Comparison of ENCODE assay signal across 8 cellular contexts in genomic region chr12:53320352-53321195, GRCh38. TPM values are rescaled to one million over a fixed set of nuclear protein-coding genes. Genes with fewer than 3 reads are reported as not detected.
A peak's percentile ranks its signal among the peaks of the same experiment; 100 is the strongest.
DNase-seq lines count a peak whose midpoint lies in the region; ATAC-seq, FAIRE-seq and TF ChIP-seq lines count a peak whose summit lies in the region.

No MANE protein-coding gene starts in this region.

- H2BK5ac ChIP-seq in H1 (ENCODE audit: low read depth, low read length): no peak overlapping the region

- H3K14ac ChIP-seq in H1 (ENCODE audit: insufficient read length): no peak overlapping the region

- no peak for TF ChIP-seq RAD21 in H1 (IDR thresholded peaks at IDR 0.05 in 1 of 2, conservative IDR thresholded peaks at IDR 0.05 in 1 of 2; ENCODE audit: low read depth in 2 of 2, low read length in 2 of 2)
- no peak for TF ChIP-seq RAD21 in neural cell (conservative IDR thresholded peaks at IDR 0.05)

- H3F3A ChIP-seq in neural cell (ENCODE audit: insufficient read depth, low read length, poor library complexity, severe bottlenecking): no peaks in the 10 kb centered on the region

- FAIRE-seq in H1 (lab: Jason Lieb, UNC): no peak

- 62% methylated on average over 10 of the region's 10 CpGs; no CpG with 5 or more reads in 1 of the 2 experiments for WGBS in H1 (ENCODE audit: extremely low coverage in 1 of 2, insufficient coverage in 1 of 2, insufficient read length in 1 of 2, insufficient replicate concordance in 2 of 2, low coverage in 1 of 2, low lambda C conversion rate in 2 of 2, missing lambda C conversion rate in 1 of 2), 2 experiments

- H4K5ac ChIP-seq in H1 (ENCODE audit: insufficient read length, low read depth, low read length): no peak overlapping the region

- H3K23me2 ChIP-seq in H1 (ENCODE audit: low read depth, low read length): peaks cover 2% of the 10 kb centered on the region; the same call in 1 of the 2 replicates

- no peak overlapping the region for H2BK12ac ChIP-seq in H1 (ENCODE audit: low read depth, low read length)

- H4K91ac ChIP-seq in H1 (replicated peaks; ENCODE audit: insufficient read length, low read length): no peak overlapping the region

- ATAC-seq in GM18505 (IDR thresholded peaks at IDR 0.05; ENCODE audit: unreplicated experiment) (no peak), HG03342 (IDR thresholded peaks at IDR 0.05; ENCODE audit: unreplicated experiment) (no peak), HG03159 (IDR thresholded peaks at IDR 0.05; ENCODE audit: unreplicated experiment) (no peak)

- H3K4me2 ChIP-seq in BLaER1: peak overlapping the region; percentile 94
- H3K4me2 ChIP-seq in H1 (ENCODE audit: insufficient read depth in 1 of 2, low read depth in 2 of 2, low read length in 2 of 2): peak overlapping the region; percentile 62 to 87
- peak overlapping the region; percentile 65 for H3K4me2 ChIP-seq in neural cell (ENCODE audit: low read length)

- H2BK15ac ChIP-seq in H1 (ENCODE audit: low read length): no peak overlapping the region

- CTCF ChIA-PET in H1 (lab: Charles Lee; ENCODE audit: partially characterized antibody): interaction anchor here (0.6 to 21.2 kb wide), 49 partner anchors 10 to 356 kb away, joined by 3 to 381 read pairs (median 5); partner anchors contain the start of genes ATP5MC2, ESPL1, MYG1 and NPFF

- H2AK5ac ChIP-seq in H1 (ENCODE audit: low read depth, low read length): no peak overlapping the region

- H3K79me2 ChIP-seq in H1 (ENCODE audit: control insufficient read depth in 1 of 2, insufficient read depth in 2 of 2, low read length in 2 of 2): no peaks in the 10 kb centered on the region
- no peaks in the 10 kb centered on the region for H3K79me2 ChIP-seq in neural cell (replicated peaks; ENCODE audit: insufficient read depth, low read length)

- H3K4me1 ChIP-seq in BLaER1 (peaks cover 37% of the 10 kb centered on the region), NT2/D1 (ENCODE audit: insufficient read depth, insufficient read length) (peaks cover 5% of the 10 kb centered on the region), H1 (replicated peaks in 1 of 4; ENCODE audit: control insufficient read depth in 3 of 4, insufficient read depth in 4 of 4, low read length in 3 of 4) (peaks cover 0 to 10% (median 6%) of the 10 kb centered on the region in 4 experiments; a peak in 5 of 7 replicates)

- H3K27me3 ChIP-seq in BLaER1: peaks cover 1% of the 10 kb centered on the region; the same call in 1 of the 2 replicates
- H3K27me3 ChIP-seq in NT2/D1 (ENCODE audit: insufficient read depth, insufficient read length): peaks cover under 1% of the 10 kb centered on the region
- peaks cover 0 to 24% (median 17%) of the 10 kb centered on the region in 4 experiments; a peak in 6 of 7 replicates for H3K27me3 ChIP-seq in H1 (replicated peaks in 1 of 4; ENCODE audit: control insufficient read depth in 3 of 4, extremely low read depth in 1 of 4, insufficient read depth in 3 of 4, low read length in 3 of 4)
- H3K27me3 ChIP-seq in neural cell (ENCODE audit: insufficient read depth, low read depth, low read length): peaks cover 15% of the 10 kb centered on the region

- H2BK20ac ChIP-seq in H1 (ENCODE audit: low read length): no peak overlapping the region

- DNase-seq in NT2/D1 (ENCODE audit: low read depth, low spot score): no peak
- no peak for DNase-seq in H1 (ENCODE audit: low read depth in 1 of 2, low spot score in 2 of 2)
- DNase-seq in NCI-H187 treated with DMSO at 0.1 percent for 48 hours (lab: John Stamatoyannopoulos, UW): no peak

- H4K20me1 ChIP-seq in BLaER1: no peaks in the 10 kb centered on the region; the same call in 1 of the 2 replicates
- peaks cover 0 to 2% of the 10 kb centered on the region in 2 experiments for H4K20me1 ChIP-seq in H1 (replicated peaks in 1 of 2; ENCODE audit: control insufficient read depth in 1 of 2, insufficient read depth in 2 of 2, low read length in 2 of 2)
- H4K20me1 ChIP-seq in neural cell (ENCODE audit: insufficient read depth): no peaks in the 10 kb centered on the region

- TF ChIP-seq CTCF in H1 (IDR thresholded peaks at IDR 0.05; ENCODE audit: control extremely low read depth in 1 of 3, insufficient read depth in 1 of 3, low read depth in 1 of 3, low read length in 3 of 3): no peak
- TF ChIP-seq CTCF in neural cell (IDR thresholded peaks at IDR 0.05; ENCODE audit: poor library complexity, severe bottlenecking): no peak

- H3K36me3 ChIP-seq in BLaER1 (peaks cover 44% of the 10 kb centered on the region), NT2/D1 (ENCODE audit: insufficient read depth, insufficient read length, low read length) (peaks cover 35% of the 10 kb centered on the region), H1 (ENCODE audit: control insufficient read depth in 2 of 4, insufficient read depth in 4 of 4, low read length in 3 of 4) (peaks cover 0 to 21% (median 9%) of the 10 kb centered on the region in 4 experiments; a peak in 5 of 8 replicates), neural cell (ENCODE audit: insufficient read depth, low read length) (no peaks in the 10 kb centered on the region)

- H3K56ac ChIP-seq in H1 (replicated peaks; ENCODE audit: insufficient read length, low read depth, low read length): peak overlapping the region; percentile 24

- no peaks in the 10 kb centered on the region for H3K9me2 ChIP-seq in neural cell (ENCODE audit: insufficient read depth, low read length)

- H2BK120ac ChIP-seq in H1 (replicated peaks; ENCODE audit: low read depth, low read length): no peak overlapping the region

- H3K4ac ChIP-seq in H1 (replicated peaks; ENCODE audit: insufficient read length, low read depth, low read length): no peak overlapping the region

- peak overlapping the region; percentile 88 for H3K27ac ChIP-seq in BLaER1
- H3K27ac ChIP-seq in H1 (ENCODE audit: low read depth, low read length): no peak overlapping the region; the same call in 1 of the 2 replicates
- H3K27ac ChIP-seq in neural cell (ENCODE audit: low read length): peak overlapping the region; percentile 93

- H3K9me3 ChIP-seq in BLaER1: no peaks in the 10 kb centered on the region
- H3K9me3 ChIP-seq in NT2/D1 (ENCODE audit: insufficient read depth, low read length): no peaks in the 10 kb centered on the region
- H3K9me3 ChIP-seq in H1 (ENCODE audit: insufficient read depth in 2 of 2, low read depth in 1 of 2, low read length in 1 of 2): no peaks in the 10 kb centered on the region
- H3K9me3 ChIP-seq in neural cell (ENCODE audit: low read length): no peaks in the 10 kb centered on the region

- POLR2A ChIA-PET in H1 (lab: Charles Lee; ENCODE audit: partially characterized antibody): interaction anchor here (0.6 to 8.0 kb wide), 44 partner anchors 8 to 260 kb away, joined by 3 to 51 read pairs (median 4); partner anchors contain the start of genes ESPL1, MAP3K12, MYG1 and PFDN5

- no peak for TF ChIP-seq POLR2A in H1 (IDR thresholded peaks at IDR 0.05; ENCODE audit: control extremely low read depth in 1 of 2, low read depth in 2 of 2, low read length in 2 of 2)
- no peak for TF ChIP-seq POLR2A in GM18505 (IDR thresholded peaks at IDR 0.05; ENCODE audit: borderline replicate concordance, extremely low read depth, insufficient read depth, insufficient read length)

- peak overlapping the region; percentile 76 for H3K4me3 ChIP-seq in BLaER1
- peak overlapping the region; percentile 82 for H3K4me3 ChIP-seq in NT2/D1 (ENCODE audit: insufficient read length, low read depth)
- peak overlapping the region; percentile 71 to 97 (median 94) for H3K4me3 ChIP-seq in H1 (ENCODE audit: extremely low read depth in 1 of 4, insufficient read depth in 2 of 4, low read depth in 3 of 4, low read length in 4 of 4)
- peak overlapping the region; percentile 98 for H3K4me3 ChIP-seq in neural cell (ENCODE audit: low read length)

- H3K18ac ChIP-seq in H1 (ENCODE audit: extremely low read depth, low read length): no peak overlapping the region

- H3K79me1 ChIP-seq in H1 (ENCODE audit: low read depth, low read length): no peaks in the 10 kb centered on the region

- no peak overlapping the region for H3K23ac ChIP-seq in H1 (ENCODE audit: insufficient read length)

- no peak overlapping the region for H4K8ac ChIP-seq in H1 (ENCODE audit: extremely low read depth, insufficient read depth, low read length)

- H3K9ac ChIP-seq in BLaER1 (peak overlapping the region; percentile 86), NT2/D1 (ENCODE audit: insufficient read length, low read depth) (peak overlapping the region; percentile 95), H1 (replicated peaks in 1 of 4; ENCODE audit: extremely low read depth in 1 of 4, low read depth in 3 of 4, low read length in 3 of 4) (peak overlapping the region in 1 of 4 experiments; percentile 34; a peak in 3 of 7 replicates), neural cell (ENCODE audit: low read length) (peak overlapping the region; percentile 83)

- H2AFZ ChIP-seq in H1 (ENCODE audit: low read length): no peak overlapping the region
- peak overlapping the region; percentile 95 for H2AFZ ChIP-seq in neural cell (ENCODE audit: low read depth, low read length)

- TF ChIP-seq EP300 in H1 (IDR thresholded peaks at IDR 0.05; ENCODE audit: borderline replicate concordance in 1 of 2, low read depth in 2 of 2, low read length in 2 of 2) (no peak), neural cell (conservative IDR thresholded peaks at IDR 0.05; ENCODE audit: poor library complexity, severe bottlenecking) (no peak)

RNA-seq across cellular contexts. Expression of gene AAAS, which starts 0.8 kb away (rescaled TPM):
- 66.1 and 68.2 TPM in 2 replicates for total RNA-seq in H1 (2021; fragmentation: NEBNext Ultra II Directional; extraction: Animal tissue kit (Norgen Biotek cat#: 25700))
- polyA plus RNA-seq in H1 (2011; rRNA removed): 97.6 and 126 TPM in 2 replicates
- polyA plus RNA-seq in H1 (2011; cell fraction: cytosol; rRNA removed): 90.7 TPM
- polyA plus RNA-seq in H1 (2011; cell fraction: nucleus; rRNA removed): 257 TPM
- polyA plus RNA-seq in H1 (2012, experiment 1 of 2): 73.7 to 86.9 TPM (median 80.7 TPM) in 4 replicates
- 105 TPM for polyA plus RNA-seq in H1 (2012, experiment 2 of 2)
- 49.6 TPM for polyA plus RNA-seq in H1 (2013, experiment 1 of 2)
- 48.5 TPM for polyA plus RNA-seq in H1 (2013, experiment 2 of 2)
- polyA minus RNA-seq in H1 (2011; rRNA and poly(A)+ RNA removed): 89.5 and 96.8 TPM in 2 replicates
- 52.4 TPM for polyA minus RNA-seq in H1 (2011; cell fraction: cytosol; rRNA and poly(A)+ RNA removed)
- 69.1 TPM for polyA minus RNA-seq in H1 (2011; cell fraction: nucleus; rRNA and poly(A)+ RNA removed)
- polyA plus RNA-seq in neural cell: 138 and 153 TPM in 2 replicates
- 44.5 and 53.6 TPM in 2 replicates for polyA minus RNA-seq in neural cell

RNA-seq across cellular contexts. Expression of gene SP7, which starts 15.6 kb away (rescaled TPM):
- total RNA-seq in H1 (2021; fragmentation: NEBNext Ultra II Directional; extraction: Animal tissue kit (Norgen Biotek cat#: 25700)): 0.13 TPM in 1 of 2 replicates, not detected in the other
- polyA plus RNA-seq in H1 (2011; rRNA removed) (0.12 and 0.27 TPM in 2 replicates), neural cell (not detected in 2 replicates)
- polyA plus RNA-seq in H1 (2011; cell fraction: cytosol; rRNA removed): 0.09 TPM
- polyA plus RNA-seq in H1 (2011; cell fraction: nucleus; rRNA removed): 0.26 TPM
- polyA plus RNA-seq in H1 (2012, experiment 1 of 2): 0.09 to 0.19 TPM in 2 of 4 replicates, not detected in the others
- 0.05 TPM for polyA plus RNA-seq in H1 (2012, experiment 2 of 2)
- 0.06 TPM for polyA plus RNA-seq in H1 (2013, experiment 1 of 2)
- 0.07 TPM for polyA plus RNA-seq in H1 (2013, experiment 2 of 2)
- 0.07 TPM in 1 of 2 replicates, not detected in the other for polyA minus RNA-seq in H1 (2011; rRNA and poly(A)+ RNA removed)
- not detected for polyA minus RNA-seq in H1 (2011; cell fraction: cytosol; rRNA and poly(A)+ RNA removed)
- polyA minus RNA-seq in H1 (2011; cell fraction: nucleus; rRNA and poly(A)+ RNA removed): not detected
- not detected in 2 replicates for polyA minus RNA-seq in neural cell

RNA-seq across cellular contexts. Expression of gene MYG1, which starts 21.1 kb away (rescaled TPM):
- total RNA-seq in H1 (2021; fragmentation: NEBNext Ultra II Directional; extraction: Animal tissue kit (Norgen Biotek cat#: 25700)): 77.1 and 83.3 TPM in 2 replicates
- 104 and 117 TPM in 2 replicates for polyA plus RNA-seq in H1 (2011; rRNA removed)
- polyA plus RNA-seq in H1 (2011; cell fraction: cytosol; rRNA removed): 111 TPM
- 81.8 TPM for polyA plus RNA-seq in H1 (2011; cell fraction: nucleus; rRNA removed)
- 59.1 to 112 TPM (median 97.9 TPM) in 4 replicates for polyA plus RNA-seq in H1 (2012, experiment 1 of 2)
- 132 TPM for polyA plus RNA-seq in H1 (2012, experiment 2 of 2)
- 80.4 TPM for polyA plus RNA-seq in H1 (2013, experiment 1 of 2)
- polyA plus RNA-seq in H1 (2013, experiment 2 of 2): 83.6 TPM
- 52.0 and 52.2 TPM in 2 replicates for polyA minus RNA-seq in H1 (2011; rRNA and poly(A)+ RNA removed)
- polyA minus RNA-seq in H1 (2011; cell fraction: cytosol; rRNA and poly(A)+ RNA removed): 47.0 TPM
- 26.4 TPM for polyA minus RNA-seq in H1 (2011; cell fraction: nucleus; rRNA and poly(A)+ RNA removed)
- polyA plus RNA-seq in neural cell: 70.5 and 84.1 TPM in 2 replicates
- polyA minus RNA-seq in neural cell: 30.1 and 30.2 TPM in 2 replicates

RNA-seq across cellular contexts. Expression of gene PFDN5, which starts 25.2 kb away (rescaled TPM):
- total RNA-seq in H1 (2021; fragmentation: NEBNext Ultra II Directional; extraction: Animal tissue kit (Norgen Biotek cat#: 25700)): 265 and 290 TPM in 2 replicates
- polyA plus RNA-seq in H1 (2011; rRNA removed) (339 and 630 TPM in 2 replicates), neural cell (1,371 and 1,383 TPM in 2 replicates)
- 592 TPM for polyA plus RNA-seq in H1 (2011; cell fraction: cytosol; rRNA removed)
- polyA plus RNA-seq in H1 (2011; cell fraction: nucleus; rRNA removed): 261 TPM
- 512 to 579 TPM (median 537 TPM) in 4 replicates for polyA plus RNA-seq in H1 (2012, experiment 1 of 2)
- polyA plus RNA-seq in H1 (2012, experiment 2 of 2): 520 TPM
- 287 TPM for polyA plus RNA-seq in H1 (2013, experiment 1 of 2)
- polyA plus RNA-seq in H1 (2013, experiment 2 of 2): 287 TPM
- polyA minus RNA-seq in H1 (2011; rRNA and poly(A)+ RNA removed): 146 and 213 TPM in 2 replicates
- polyA minus RNA-seq in H1 (2011; cell fraction: cytosol; rRNA and poly(A)+ RNA removed): 69.1 TPM
- polyA minus RNA-seq in H1 (2011; cell fraction: nucleus; rRNA and poly(A)+ RNA removed): 150 TPM
- polyA minus RNA-seq in neural cell: 174 and 217 TPM in 2 replicates

RNA-seq across cellular contexts. Expression of gene ESPL1, which starts 52.5 kb away (rescaled TPM):
- 47.0 and 52.7 TPM in 2 replicates for total RNA-seq in H1 (2021; fragmentation: NEBNext Ultra II Directional; extraction: Animal tissue kit (Norgen Biotek cat#: 25700))
- polyA plus RNA-seq in H1 (2011; rRNA removed) (31.8 and 49.6 TPM in 2 replicates), neural cell (0.33 and 4.5 TPM in 2 replicates)
- 19.1 TPM for polyA plus RNA-seq in H1 (2011; cell fraction: cytosol; rRNA removed)
- polyA plus RNA-seq in H1 (2011; cell fraction: nucleus; rRNA removed): 85.9 TPM
- polyA plus RNA-seq in H1 (2012, experiment 1 of 2): 26.9 to 39.1 TPM (median 30.7 TPM) in 4 replicates
- 33.7 TPM for polyA plus RNA-seq in H1 (2012, experiment 2 of 2)
- polyA plus RNA-seq in H1 (2013, experiment 1 of 2): 21.7 TPM
- polyA plus RNA-seq in H1 (2013, experiment 2 of 2): 15.1 TPM
- 66.7 and 78.4 TPM in 2 replicates for polyA minus RNA-seq in H1 (2011; rRNA and poly(A)+ RNA removed)
- 20.3 TPM for polyA minus RNA-seq in H1 (2011; cell fraction: cytosol; rRNA and poly(A)+ RNA removed)
- polyA minus RNA-seq in H1 (2011; cell fraction: nucleus; rRNA and poly(A)+ RNA removed): 39.1 TPM
- polyA minus RNA-seq in neural cell: 0.93 and 0.97 TPM in 2 replicates
